ENCODE assay signal across 18 cellular contexts in genomic region chr3:73542127-73542526, GRCh38.
DNase-seq lines count a peak whose midpoint lies in the region; ATAC-seq and TF ChIP-seq lines count a peak whose summit lies in the region.
"Had no signal": no experiment of that assay in that cellular context is flagged by ENCODE, and none has a peak within 500 bp of the region (broad histone marks: within the 10 kb centered on the region; RNA-seq: fewer than 3 reads in every experiment).

No MANE protein-coding gene starts in this region.

- no peaks in the 10 kb centered on the region for H3K36me3 ChIP-seq in H7 (replicated peaks; ENCODE audit: control insufficient read depth, insufficient read depth, low read length)
- no peaks in the 10 kb centered on the region for H3K36me3 ChIP-seq in mesendoderm (ENCODE audit: control insufficient read depth, insufficient read depth, low read length)
- H3K36me3 ChIP-seq: BLaER1 treated with 17β-estradiol and CSF1 and Interleukin-3, amounts not matched to agents 10 nM and 100 nM; tibial artery had no signal

- H3K4me1 ChIP-seq in mesendoderm (ENCODE audit: control insufficient read depth, low read depth, low read length): no peaks in the 10 kb centered on the region
- H3K4me1 ChIP-seq: BLaER1 treated with 17β-estradiol and CSF1 and Interleukin-3, amounts not matched to agents 10 nM and 100 nM had no signal

- no peak overlapping the region for H3K23ac ChIP-seq in mesendoderm (ENCODE audit: low read length)

- no peaks in the 10 kb centered on the region for H3K79me1 ChIP-seq in mesendoderm (ENCODE audit: low read length)

- H3K9ac ChIP-seq in mesendoderm (ENCODE audit: low read length): no peak overlapping the region
- H3K9ac ChIP-seq: BLaER1 treated with 17β-estradiol and CSF1 and Interleukin-3, amounts not matched to agents 10 nM and 100 nM had no signal

- no peaks in the 10 kb centered on the region for H3K9me3 Mint-ChIP-seq in activated T-helper 17 cell treated with anti-CD3 and anti-CD28 coated beads, Interleukin-2, amount 50 U/mL, for 72 hours

- H3K27me3 ChIP-seq in H7 (ENCODE audit: control insufficient read depth, insufficient read depth, low read length) (no peaks in the 10 kb centered on the region), mesendoderm (ENCODE audit: insufficient read depth, low read length, poor library complexity) (no peaks in the 10 kb centered on the region)
- H3K27me3 ChIP-seq: BLaER1 treated with 17β-estradiol and CSF1 and Interleukin-3, amounts not matched to agents 10 nM and 100 nM; tibial artery had no signal

- H3K18ac ChIP-seq in mesendoderm (ENCODE audit: low read length): no peak overlapping the region

- peak; percentile 39 for DNase-seq in H7
- peak; percentile 70 for DNase-seq in NCI-H146 (lab: John Stamatoyannopoulos, UW)
- DNase-seq in mesendoderm: peak; percentile 73
- DNase-seq in activated CD4-positive, alpha-beta T cell treated with anti-CD3 and anti-CD28 coated beads for 4 hours: no peak
- no peak for DNase-seq in activated gamma-delta T cell (lab: John Stamatoyannopoulos, UW)
- DNase-seq in Ammon's horn (ENCODE audit: low spot score): no peak
- DNase-seq: activated effector memory CD4-positive, alpha-beta T cell treated with Interleukin-2 at 50 U/mL for 16 hours; aorta; islet precursor cell; MM.1S; NCI-H446 treated with DMSO at 0.1 percent for 48 hours; nucleus accumbens; PC-9; tibial artery had no signal

- H3K4me3 Mint-ChIP-seq in activated T-helper 17 cell treated with anti-CD3 and anti-CD28 coated beads, Interleukin-2, amount 50 U/mL, for 72 hours: no peak overlapping the region

- no peak overlapping the region for H2BK5ac ChIP-seq in mesendoderm (ENCODE audit: low read length)

- no peak for ATAC-seq in activated T-helper 17 cell treated with anti-CD3 and anti-CD28 coated beads, Interleukin-2, amount 50 U/mL, for 72 hours (replicated peaks)

- H2AK5ac ChIP-seq in mesendoderm (ENCODE audit: low read length): no peak overlapping the region

- no peaks in the 10 kb centered on the region for H3K36me3 Mint-ChIP-seq in activated T-helper 17 cell treated with anti-CD3 and anti-CD28 coated beads, Interleukin-2, amount 50 U/mL, for 72 hours (ENCODE audit: low read depth)

- H2BK15ac ChIP-seq in mesendoderm (replicated peaks; ENCODE audit: low read depth): no peak overlapping the region

- no peak overlapping the region for H3K4me2 ChIP-seq in mesendoderm (ENCODE audit: low read length)
- H3K4me2 ChIP-seq: BLaER1 treated with 17β-estradiol and CSF1 and Interleukin-3, amounts not matched to agents 10 nM and 100 nM; PC-9 had no signal

- H3K4me3 ChIP-seq in H7 (ENCODE audit: insufficient read depth, low read depth, low read length) (no peak overlapping the region), mesendoderm (ENCODE audit: low read length) (no peak overlapping the region)
- H3K4me3 ChIP-seq: BLaER1 treated with 17β-estradiol and CSF1 and Interleukin-3, amounts not matched to agents 10 nM and 100 nM; coronary artery; PC-9; tibial artery had no signal

- no peak for TF ChIP-seq CTCF in VCaP (conservative IDR thresholded peaks at IDR 0.05)

- H3K27ac Mint-ChIP-seq in activated T-helper 17 cell treated with anti-CD3 and anti-CD28 coated beads, Interleukin-2, amount 50 U/mL, for 72 hours: no peak overlapping the region

- H3K4me1 Mint-ChIP-seq in activated T-helper 17 cell treated with anti-CD3 and anti-CD28 coated beads, Interleukin-2, amount 50 U/mL, for 72 hours: no peaks in the 10 kb centered on the region

- WGBS in mesendoderm (ENCODE audit: extremely low coverage, insufficient coverage, low lambda C conversion rate): no CpG with 5 or more reads among the region's 3 CpGs

- H3K27ac ChIP-seq in VCaP (peak overlapping the region; percentile 94), mesendoderm (ENCODE audit: low read depth, low read length) (no peak overlapping the region)
- H3K27ac ChIP-seq: BLaER1 treated with 17β-estradiol and CSF1 and Interleukin-3, amounts not matched to agents 10 nM and 100 nM; coronary artery; PC-9 had no signal

- H3K27me3 Mint-ChIP-seq in activated T-helper 17 cell treated with anti-CD3 and anti-CD28 coated beads, Interleukin-2, amount 50 U/mL, for 72 hours: peaks cover 4% of the 10 kb centered on the region

- no peaks in the 10 kb centered on the region for H3K79me2 ChIP-seq in mesendoderm (ENCODE audit: control insufficient read depth, insufficient read depth, low read length)

- no peak overlapping the region for H3K56ac ChIP-seq in mesendoderm (ENCODE audit: low read length)

- H3K4ac ChIP-seq in mesendoderm (ENCODE audit: low read depth, low read length): no peak overlapping the region

- H4K8ac ChIP-seq in mesendoderm (ENCODE audit: low read depth, low read length): no peak overlapping the region

- no peak overlapping the region for H4K5ac ChIP-seq in mesendoderm (ENCODE audit: low read length)

- no peak overlapping the region for H2BK120ac ChIP-seq in mesendoderm (ENCODE audit: low read depth, low read length)

Comparison
In these comparisons a context has a peak if more than half of its experiments do, and no peak if none do; other contexts are left out.
1. DNase-seq: peak in H7 (single experiment), NCI-H146 (single experiment) and mesendoderm (single experiment); none in activated CD4-positive, alpha-beta T cell treated with anti-CD3 and anti-CD28 coated beads for 4 hours (0 of 2), activated gamma-delta T cell (single experiment) and Ammon's horn (single experiment).